Comparison of ENCODE assay signal across 13 cellular contexts in genomic region chr14:105855893-105856675, GRCh38.
A peak's percentile ranks its signal among the peaks of the same experiment; 100 is the strongest.
DNase-seq lines count a peak whose midpoint lies in the region; ATAC-seq and TF ChIP-seq lines count a peak whose summit lies in the region.
"Had no signal": no experiment of that assay in that cellular context is flagged by ENCODE, and none has a peak within 500 bp of the region (broad histone marks: within the 10 kb centered on the region; RNA-seq: fewer than 3 reads in every experiment).

No MANE protein-coding gene starts in this region.

- H3K27me3 ChIP-seq in CD4-positive, alpha-beta memory T cell (ENCODE audit: insufficient read depth, low read length) = no peaks in the 10 kb centered on the region
- H3K27me3 ChIP-seq in mesendoderm (ENCODE audit: insufficient read depth, low read length, poor library complexity) = no peaks in the 10 kb centered on the region

- H3K36me3 ChIP-seq in CD4-positive, alpha-beta memory T cell (ENCODE audit: insufficient read depth, low read length) = no peaks in the 10 kb centered on the region
- H3K36me3 ChIP-seq in mesendoderm (ENCODE audit: control insufficient read depth, insufficient read depth, low read length) = no peaks in the 10 kb centered on the region

- no peak overlapping the region for H3K4me3 ChIP-seq in CD4-positive, alpha-beta memory T cell (ENCODE audit: low read length in 2 of 2)
- H3K4me3 ChIP-seq in mesendoderm (ENCODE audit: low read length) = no peak overlapping the region
- H3K4me3 ChIP-seq: GM23338, PC-9 had no signal

- H3K18ac ChIP-seq in mesendoderm (ENCODE audit: low read length) = no peak overlapping the region

- no peak overlapping the region for H3K9ac ChIP-seq in mesendoderm (ENCODE audit: low read length)

- TF ChIP-seq CTCF in GM13976 (IDR thresholded peaks at IDR 0.05; ENCODE audit: borderline replicate concordance, control extremely low read depth, extremely low read depth, insufficient read depth, missing control alignments) (no peak), osteocyte (IDR thresholded peaks at IDR 0.05) (no peak)

- no peak overlapping the region for H3K56ac ChIP-seq in mesendoderm (ENCODE audit: low read length)

- no peak for DNase-seq in CD4-positive, alpha-beta memory T cell
- peak; percentile 12 for DNase-seq in GM13976 (ENCODE audit: low spot score)
- DNase-seq in activated naive CD8-positive, alpha-beta T cell treated with anti-CD3 and anti-CD28 coated beads for 36 hours = no peak
- DNase-seq in osteocyte (ENCODE audit: extremely low spot score, unreplicated experiment) = peak; percentile 85
- DNase-seq in mesendoderm = no peak
- no peak for DNase-seq in stimulated activated CD4-positive, alpha-beta T cell treated with anti-CD3 and anti-CD28 coated beads, Interleukin-15, amount 100 ng/mL, for 24 hours
- DNase-seq: NCI-H226, PC-9, T-helper 9 cell had no signal

- no peak overlapping the region for H3K4me2 ChIP-seq in mesendoderm (ENCODE audit: low read length)
- H3K4me2 ChIP-seq: GM23338, PC-9 had no signal

- H3K27me3 Mint-ChIP-seq in CD4-positive, alpha-beta memory T cell = no peaks in the 10 kb centered on the region
- no peaks in the 10 kb centered on the region for H3K27me3 Mint-ChIP-seq in activated naive CD8-positive, alpha-beta T cell treated with anti-CD3 and anti-CD28 coated beads for 36 hours
- no peaks in the 10 kb centered on the region for H3K27me3 Mint-ChIP-seq in osteocyte (ENCODE audit: unreplicated experiment)
- H3K27me3 Mint-ChIP-seq: stimulated activated naive CD8-positive, alpha-beta T cell treated with anti-CD3 and anti-CD28 coated beads, Interleukin-15, amount 100 ng/mL, for 72 hours had no signal

- POLR2A ChIA-PET in CD4-positive, alpha-beta memory T cell (lab: Charles Lee; ENCODE audit: partially characterized antibody) = no interaction called here

- in situ Hi-C loops in GM13976 (cut with MboI; ENCODE audit: low sequenced_read_pairs, unreplicated experiment) = no loop called here

- peaks cover 56% of the 10 kb centered on the region for H3K4me1 ChIP-seq in CD4-positive, alpha-beta memory T cell (ENCODE audit: insufficient read depth, low read length)
- no peaks in the 10 kb centered on the region for H3K4me1 ChIP-seq in mesendoderm (ENCODE audit: control insufficient read depth, low read depth, low read length)

- H3K79me1 ChIP-seq in mesendoderm (ENCODE audit: low read length) = no peaks in the 10 kb centered on the region

- H2AK5ac ChIP-seq in mesendoderm (ENCODE audit: low read length) = no peak overlapping the region

- CTCF ChIA-PET in CD4-positive, alpha-beta memory T cell (lab: Charles Lee; ENCODE audit: partially characterized antibody) = no interaction called here

- no peaks in the 10 kb centered on the region for H3K36me3 Mint-ChIP-seq in CD4-positive, alpha-beta memory T cell
- H3K36me3 Mint-ChIP-seq in activated naive CD8-positive, alpha-beta T cell treated with anti-CD3 and anti-CD28 coated beads for 36 hours = peaks cover 9% of the 10 kb centered on the region
- H3K36me3 Mint-ChIP-seq in osteocyte (ENCODE audit: unreplicated experiment) = no peaks in the 10 kb centered on the region

- no CpG with 5 or more reads among the region's 28 CpGs for WGBS in mesendoderm (ENCODE audit: extremely low coverage, insufficient coverage, low lambda C conversion rate)

- H3K4ac ChIP-seq in mesendoderm (ENCODE audit: low read depth, low read length) = no peak overlapping the region

- no peak overlapping the region for H4K5ac ChIP-seq in mesendoderm (ENCODE audit: low read length)

- H3K27ac ChIP-seq in CD4-positive, alpha-beta memory T cell (ENCODE audit: low read depth, low read length) = peak overlapping the region; percentile 24
- no peak overlapping the region for H3K27ac ChIP-seq in mesendoderm (ENCODE audit: low read depth, low read length)
- H3K27ac ChIP-seq: HL-60, PC-9 had no signal

- ATAC-seq in GM18505 (IDR thresholded peaks at IDR 0.05; ENCODE audit: unreplicated experiment) = no peak
- ATAC-seq: GM23338; stimulated activated naive CD8-positive, alpha-beta T cell treated with anti-CD3 and anti-CD28 coated beads, Interleukin-15, amount 100 ng/mL, for 72 hours had no signal

- no peak overlapping the region for H2BK15ac ChIP-seq in mesendoderm (replicated peaks; ENCODE audit: low read depth)

- H3K4me3 Mint-ChIP-seq in CD4-positive, alpha-beta memory T cell = peak overlapping the region in 1 of 8 donors; percentile 59
- H3K4me3 Mint-ChIP-seq in activated naive CD8-positive, alpha-beta T cell treated with anti-CD3 and anti-CD28 coated beads for 36 hours = no peak overlapping the region
- H3K4me3 Mint-ChIP-seq in osteocyte (ENCODE audit: unreplicated experiment) = no peak overlapping the region
- H3K4me3 Mint-ChIP-seq: GM23338 had no signal

- no peak for TF ChIP-seq POLR2A in GM18505 (IDR thresholded peaks at IDR 0.05; ENCODE audit: borderline replicate concordance, extremely low read depth, insufficient read depth, insufficient read length)

- peaks cover 0 to 3% (median 0%) of the 10 kb centered on the region in 8 donors for H3K9me3 Mint-ChIP-seq in CD4-positive, alpha-beta memory T cell
- H3K9me3 Mint-ChIP-seq in activated naive CD8-positive, alpha-beta T cell treated with anti-CD3 and anti-CD28 coated beads for 36 hours = no peaks in the 10 kb centered on the region
- H3K9me3 Mint-ChIP-seq in osteocyte (ENCODE audit: unreplicated experiment) = peaks cover 9% of the 10 kb centered on the region
- H3K9me3 Mint-ChIP-seq: stimulated activated naive CD8-positive, alpha-beta T cell treated with anti-CD3 and anti-CD28 coated beads, Interleukin-15, amount 100 ng/mL, for 72 hours had no signal

- H2BK5ac ChIP-seq in mesendoderm (ENCODE audit: low read length) = no peak overlapping the region

- H3K79me2 ChIP-seq in mesendoderm (ENCODE audit: control insufficient read depth, insufficient read depth, low read length) = no peaks in the 10 kb centered on the region

- no peaks in the 10 kb centered on the region for H3K9me3 ChIP-seq in CD4-positive, alpha-beta memory T cell (ENCODE audit: control insufficient read depth in 1 of 2, low read length in 2 of 2)

- H3K27ac Mint-ChIP-seq in CD4-positive, alpha-beta memory T cell = peak overlapping the region in 2 of 7 donors; percentile 13 to 90
- H3K27ac Mint-ChIP-seq in activated naive CD8-positive, alpha-beta T cell treated with anti-CD3 and anti-CD28 coated beads for 36 hours = peak overlapping the region; percentile 72
- no peak overlapping the region for H3K27ac Mint-ChIP-seq in osteocyte (ENCODE audit: unreplicated experiment)
- H3K27ac Mint-ChIP-seq: GM23338 had no signal

- no peak overlapping the region for H3K23ac ChIP-seq in mesendoderm (ENCODE audit: low read length)

- H3K4me1 Mint-ChIP-seq in CD4-positive, alpha-beta memory T cell = peaks cover 9 to 55% (median 30%) of the 10 kb centered on the region in 4 donors
- peaks cover 13% of the 10 kb centered on the region for H3K4me1 Mint-ChIP-seq in activated naive CD8-positive, alpha-beta T cell treated with anti-CD3 and anti-CD28 coated beads for 36 hours
- H3K4me1 Mint-ChIP-seq in osteocyte (ENCODE audit: unreplicated experiment) = no peaks in the 10 kb centered on the region
- H3K4me1 Mint-ChIP-seq: GM23338 had no signal

- no peak overlapping the region for H4K8ac ChIP-seq in mesendoderm (ENCODE audit: low read depth, low read length)

- H2BK120ac ChIP-seq in mesendoderm (ENCODE audit: low read depth, low read length) = no peak overlapping the region

- intact Hi-C loops in CD4-positive, alpha-beta memory T cell (cut with micrococcal nuclease) = no loop called here

Comparison
In these comparisons a context has a peak if more than half of its experiments do, and no peak if none do; other contexts are left out.
1. DNase-seq: peak in GM13976 (single experiment) and osteocyte (single experiment); none in CD4-positive, alpha-beta memory T cell (0 of 5), activated naive CD8-positive, alpha-beta T cell treated with anti-CD3 and anti-CD28 coated beads for 36 hours (single experiment), mesendoderm (single experiment) and stimulated activated CD4-positive, alpha-beta T cell treated with anti-CD3 and anti-CD28 coated beads, Interleukin-15, amount 100 ng/mL, for 24 hours (single experiment).